8 cellular contexts compared by ENCODE assay signal in genomic region chr20:47317127-47317895, GRCh38. TPM values are rescaled to one million over a fixed set of nuclear protein-coding genes. Genes with fewer than 3 reads are reported as not detected.
A peak's percentile ranks its signal among the peaks of the same experiment; 100 is the strongest.
DNase-seq lines count a peak whose midpoint lies in the region; ATAC-seq and TF ChIP-seq lines count a peak whose summit lies in the region.

No MANE protein-coding gene starts in this region.

- no peaks in the 10 kb centered on the region for H3K27me3 Mint-ChIP-seq in CD4-positive, CD25-positive, alpha-beta regulatory T cell

- no peak for TF ChIP-seq CTCF in lung (IDR thresholded peaks at IDR 0.05; ENCODE audit: control extremely low read depth, extremely low read depth)

- H3K4me1 ChIP-seq in CD4-positive, CD25-positive, alpha-beta regulatory T cell (ENCODE audit: control insufficient read depth, insufficient read depth, low read length, poor library complexity, severe bottlenecking): peaks cover 37% of the 10 kb centered on the region
- peaks cover 23 to 40% of the 10 kb centered on the region in 2 donors for H3K4me1 ChIP-seq in lung (ENCODE audit: control insufficient read depth in 2 of 2, insufficient read depth in 2 of 2, low read length in 2 of 2)

- peak overlapping the region; percentile 71 to 87 (median 84) for H3K27ac Mint-ChIP-seq in CD4-positive, CD25-positive, alpha-beta regulatory T cell

- peak overlapping the region; percentile 19 for H3K4me3 ChIP-seq in CD4-positive, CD25-positive, alpha-beta regulatory T cell (ENCODE audit: low read depth, low read length)
- no peak overlapping the region for H3K4me3 ChIP-seq in lung

- peak; percentile 7 to 83 (median 14) for DNase-seq in CD4-positive, CD25-positive, alpha-beta regulatory T cell
- DNase-seq in NCI-H1436 (lab: John Stamatoyannopoulos, UW) (peak; percentile 84), dermis blood vessel endothelial cell (peak; percentile 98), lung (ENCODE audit: low spot score) (peak; percentile 88), NCI-H2196 (lab: John Stamatoyannopoulos, UW; ENCODE audit: unreplicated experiment) (no peak)
- DNase-seq in activated CD4-positive, alpha-beta T cell treated with anti-CD3 and anti-CD28 coated beads, Interleukin-2, amount 50 U/mL, for 1 hour: peak; percentile 27
- peak; percentile 19 to 61 (median 52) for DNase-seq in stimulated activated CD4-positive, alpha-beta T cell treated with anti-CD3 and anti-CD28 coated beads, TNF-alpha, amount 100 ng/mL, for 48 hours (ENCODE audit: low read depth in 3 of 3)

- no peaks in the 10 kb centered on the region for H3K9me3 ChIP-seq in CD4-positive, CD25-positive, alpha-beta regulatory T cell (ENCODE audit: control insufficient read depth in 2 of 2, low read length in 2 of 2)
- H3K9me3 ChIP-seq in lung (ENCODE audit: control insufficient read depth in 2 of 2, insufficient read depth in 1 of 2, low read length in 1 of 2): no peaks in the 10 kb centered on the region

- peaks cover 3% of the 10 kb centered on the region for H3K36me3 ChIP-seq in CD4-positive, CD25-positive, alpha-beta regulatory T cell (ENCODE audit: control insufficient read depth, insufficient read depth, low read length)
- H3K36me3 ChIP-seq in lung (ENCODE audit: control insufficient read depth in 2 of 2, insufficient read depth in 2 of 2, low read length in 2 of 2): no peaks in the 10 kb centered on the region

- H3K27me3 ChIP-seq in CD4-positive, CD25-positive, alpha-beta regulatory T cell (ENCODE audit: control insufficient read depth, insufficient read depth, low read length): no peaks in the 10 kb centered on the region
- H3K27me3 ChIP-seq in lung (ENCODE audit: control insufficient read depth, insufficient read depth): no peaks in the 10 kb centered on the region

- H3K4me3 Mint-ChIP-seq in CD4-positive, CD25-positive, alpha-beta regulatory T cell: peak overlapping the region; percentile 3 to 60 (median 32)

- ATAC-seq in CD4-positive, CD25-positive, alpha-beta regulatory T cell (ENCODE audit: low read depth in 2 of 2): peak; percentile 70 to 74
- peak; percentile 67 for ATAC-seq in lung (ENCODE audit: insufficient read depth, low FRiP score)
- no peak for ATAC-seq in GM18907 (IDR thresholded peaks at IDR 0.05; ENCODE audit: unreplicated experiment)

- H3K27ac ChIP-seq in CD4-positive, CD25-positive, alpha-beta regulatory T cell (ENCODE audit: insufficient read depth, low read length, poor library complexity, severe bottlenecking): no peak overlapping the region
- H3K27ac ChIP-seq in lung (ENCODE audit: low read depth in 1 of 2, low read length in 1 of 2): peak overlapping the region; percentile 99 to 100

- WGBS in lung, 2 donors: 18 to 20% methylated on average over 13 of the region's 13 CpGs

- peaks cover 10 to 75% (median 48%) of the 10 kb centered on the region in 4 donors for H3K4me1 Mint-ChIP-seq in CD4-positive, CD25-positive, alpha-beta regulatory T cell

- H3K36me3 Mint-ChIP-seq in CD4-positive, CD25-positive, alpha-beta regulatory T cell: peaks cover 11% of the 10 kb centered on the region

- no peaks in the 10 kb centered on the region for H3K9me3 Mint-ChIP-seq in CD4-positive, CD25-positive, alpha-beta regulatory T cell

RNA-seq across cellular contexts. Expression of gene ZMYND8, which starts 39.2 kb away (rescaled TPM):
- total RNA-seq in CD4-positive, CD25-positive, alpha-beta regulatory T cell: 47.2 TPM
- polyA plus RNA-seq in CD4-positive, CD25-positive, alpha-beta regulatory T cell: 10 to 100 TPM in 1 of 4 donors, 1 to 10 TPM in 3; 7.5 to 10.4 (median 8.2) TPM
- total RNA-seq in dermis blood vessel endothelial cell: 35.9 and 59.4 TPM in 2 replicates
- 10 to 100 TPM; 45.2 to 46.4 TPM for total RNA-seq in lung
- polyA plus RNA-seq in lung: 10 to 100 TPM; 14.2 to 15.1 TPM
